8 cellular contexts compared by ENCODE assay signal in the genomic region with DNA sequence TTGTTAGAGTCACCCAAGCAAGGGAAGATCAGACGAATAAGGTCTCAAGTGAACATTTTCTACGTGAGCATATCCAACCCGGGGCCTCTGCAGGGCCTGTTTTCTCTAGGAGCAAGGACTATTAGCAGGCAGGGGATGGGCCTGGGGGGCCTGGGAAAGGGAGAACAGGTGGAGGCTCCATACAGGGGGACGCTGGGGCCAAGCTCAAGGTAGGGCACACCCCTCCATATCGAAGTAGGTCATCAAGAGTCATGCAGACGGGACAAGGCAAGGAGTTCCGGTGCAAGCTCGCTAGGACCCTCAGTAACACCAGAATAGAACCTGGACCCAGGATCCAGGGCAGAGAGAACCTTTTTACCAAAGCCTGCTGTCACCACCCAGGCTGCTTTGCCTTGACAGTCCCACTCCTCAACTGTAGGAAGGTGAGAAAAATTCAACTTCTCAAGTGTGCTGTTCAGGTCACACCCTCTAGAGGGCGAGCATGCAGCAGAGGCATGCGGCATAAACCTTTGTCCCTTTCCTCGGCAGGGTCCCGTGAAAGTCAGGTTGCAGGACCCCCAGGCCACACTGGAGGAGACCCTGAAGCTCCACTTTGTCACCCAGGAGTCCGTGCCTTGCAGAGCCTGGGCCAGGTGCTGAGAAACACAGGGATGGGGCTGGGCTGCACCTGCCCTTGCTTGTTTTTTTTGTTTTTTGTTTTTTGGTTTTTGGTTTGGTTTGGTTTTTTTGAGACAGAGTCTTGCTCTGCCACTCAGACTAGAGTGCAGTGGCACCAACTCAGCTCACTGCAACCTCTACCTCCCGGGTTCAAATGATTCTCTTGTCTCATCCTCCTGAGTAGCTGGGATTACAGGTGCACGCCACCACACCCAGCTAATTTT. TPM values are rescaled to one million over a fixed set of nuclear protein-coding genes. Genes with fewer than 3 reads are reported as not detected.
DNase-seq lines count a peak whose midpoint lies in the region; ATAC-seq, FAIRE-seq and TF ChIP-seq lines count a peak whose summit lies in the region.

No MANE protein-coding gene starts in this region.

- H3K27me3 Mint-ChIP-seq in Calu3 (ENCODE audit: unreplicated experiment) (peaks cover 18% of the 10 kb centered on the region), neural progenitor cell (ENCODE audit: insufficient read depth, low read depth) (peaks cover 22% of the 10 kb centered on the region)

- no peak for FAIRE-seq in H54 (lab: Jason Lieb, UNC)

- H3K79me2 ChIP-seq in neural progenitor cell (ENCODE audit: low read depth), result no peaks in the 10 kb centered on the region

- H3F3A ChIP-seq in neural progenitor cell (ENCODE audit: low read depth), result no peaks in the 10 kb centered on the region

- ATAC-seq in GM19328 (IDR thresholded peaks at IDR 0.05; ENCODE audit: unreplicated experiment), result no peak

- H3K9me3 Mint-ChIP-seq in Calu3 (ENCODE audit: low read depth, unreplicated experiment), result peaks cover 3% of the 10 kb centered on the region
- peaks cover 8% of the 10 kb centered on the region for H3K9me3 Mint-ChIP-seq in neural progenitor cell

- intact Hi-C loops in Calu3 (cut with micrococcal nuclease; ENCODE audit: unreplicated experiment), result no loop called here

- no peak overlapping the region for H3K4me3 ChIP-seq in Jurkat, Clone E6-1 (ENCODE audit: low read length)
- no peak overlapping the region for H3K4me3 ChIP-seq in neural progenitor cell

- no peak overlapping the region for H3K4me2 ChIP-seq in neural progenitor cell

- H3K4me3 Mint-ChIP-seq in Calu3 (ENCODE audit: low read depth, unreplicated experiment) (no peak overlapping the region), neural progenitor cell (no peak overlapping the region)

- no peak for TF ChIP-seq POLR2A in H54 (IDR thresholded peaks at IDR 0.05; ENCODE audit: low read depth, low read length)

- CTCF ChIA-PET in Calu3 (lab: Charles Lee), result interaction anchor here (0.6 kb wide), 2 partner anchors 31 to 474 kb away, joined by 4 to 5 read pairs; no protein-coding TSS in a partner anchor

- BruUV-seq in Calu3 (replicated peaks; lab: Mats Ljungman, UMichigan), result no TSS peak

- H3K4me1 Mint-ChIP-seq in Calu3 (ENCODE audit: low read depth, unreplicated experiment) (peaks cover 9% of the 10 kb centered on the region), neural progenitor cell (no peaks in the 10 kb centered on the region)

- H3K36me3 ChIP-seq in neural progenitor cell, result no peaks in the 10 kb centered on the region

- no peaks in the 10 kb centered on the region for H3K9me3 ChIP-seq in neural progenitor cell (ENCODE audit: low read depth)

- H2AFZ ChIP-seq in neural progenitor cell (replicated peaks), result peak overlapping the region; percentile 86

- no peaks in the 10 kb centered on the region for H4K20me1 ChIP-seq in neural progenitor cell (ENCODE audit: low read depth)

- DNase-seq in Calu3, result peak; percentile 53
- DNase-seq in Jurkat, Clone E6-1 (ENCODE audit: low read depth, low spot score), result peak; percentile 39
- peak; percentile 41 to 43 for DNase-seq in activated CD4-positive, alpha-beta T cell treated with anti-CD3 and anti-CD28 coated beads for 24 hours (ENCODE audit: low read depth in 2 of 2)
- DNase-seq in effector CD4-positive, alpha-beta T cell, result peak; percentile 48
- DNase-seq in neural progenitor cell (ENCODE audit: low spot score), result peak; percentile 80
- DNase-seq in H54 (ENCODE audit: insufficient read length, low spot score), result no peak
- DNase-seq in NCI-H2081 treated with DMSO at 0.1 percent for 48 hours (lab: John Stamatoyannopoulos, UW), result no peak

- H3K36me3 Mint-ChIP-seq in Calu3 (ENCODE audit: insufficient read depth, unreplicated experiment) (no peaks in the 10 kb centered on the region), neural progenitor cell (no peaks in the 10 kb centered on the region)

- no peak overlapping the region for H3K9ac ChIP-seq in neural progenitor cell

- peak; percentile 49 for TF ChIP-seq CTCF in Calu3 (IDR thresholded peaks at IDR 0.05; ENCODE audit: unreplicated experiment)
- TF ChIP-seq CTCF in neural progenitor cell (IDR thresholded peaks at IDR 0.05), result peak; percentile 84

- no peak overlapping the region for H3K27ac ChIP-seq in neural progenitor cell

- H3K4me1 ChIP-seq in neural progenitor cell, result no peaks in the 10 kb centered on the region

- no peaks in the 10 kb centered on the region for H3K27me3 ChIP-seq in neural progenitor cell

- H3K27ac Mint-ChIP-seq in Calu3 (ENCODE audit: unreplicated experiment) (no peak overlapping the region), neural progenitor cell (peak overlapping the region; percentile 37)

RNA-seq across cellular contexts. Expression of gene APOBEC3B, which starts 8.6 kb away (rescaled TPM):
- 43.2 and 43.3 TPM in 2 replicates for total RNA-seq in Calu3 (2022)
- not detected for polyA plus RNA-seq in Jurkat, Clone E6-1 (2012; ENCODE audit: insufficient read depth, insufficient read length)
- total RNA-seq in neural progenitor cell (ENCODE audit: low replicate concordance), result not detected in 2 replicates

RNA-seq across cellular contexts. Expression of gene APOBEC3A, which starts 16.1 kb away (rescaled TPM):
- total RNA-seq in Calu3 (2022) (not detected in 2 replicates), neural progenitor cell (ENCODE audit: low replicate concordance) (not detected in 2 replicates)
- not detected for polyA plus RNA-seq in Jurkat, Clone E6-1 (2012; ENCODE audit: insufficient read depth, insufficient read length)

RNA-seq across cellular contexts. Expression of gene APOBEC3C, which starts 40.5 kb away (rescaled TPM):
- 22.2 and 23.7 TPM in 2 replicates for total RNA-seq in Calu3 (2022)
- polyA plus RNA-seq in Jurkat, Clone E6-1 (2012; ENCODE audit: insufficient read depth, insufficient read length), result 11.0 TPM
- total RNA-seq in neural progenitor cell (ENCODE audit: low replicate concordance), result 3.0 and 4.6 TPM in 2 replicates

RNA-seq across cellular contexts. Expression of gene APOBEC3D, which starts 47.4 kb away (rescaled TPM):
- total RNA-seq in Calu3 (2022) (1.1 and 1.8 TPM in 2 replicates), neural progenitor cell (ENCODE audit: low replicate concordance) (0.26 and 0.87 TPM in 2 replicates)
- polyA plus RNA-seq in Jurkat, Clone E6-1 (2012; ENCODE audit: insufficient read depth, insufficient read length), result 4.4 TPM

Comparison
In these comparisons a context has a peak if more than half of its experiments do, and no peak if none do; other contexts are left out.
1. DNase-seq: peak in Calu3 (single experiment), Jurkat, Clone E6-1 (single experiment), activated CD4-positive, alpha-beta T cell treated with anti-CD3 and anti-CD28 coated beads for 24 hours (2 of 2), effector CD4-positive, alpha-beta T cell (single experiment) and neural progenitor cell (single experiment); none in H54 (single experiment) and NCI-H2081 treated with DMSO at 0.1 percent for 48 hours (single experiment).
2. RNA of gene APOBEC3B, which starts 8.6 kb away (total RNA-seq): 43.2 to 43.3 TPM in Calu3; not detected in neural progenitor cell; every median in the first group is over 10 times any median in the second.